ENCODE assay signal across 8 cellular contexts in genomic region chr1:174990382-174990999, GRCh38. TPM values are rescaled to one million over a fixed set of nuclear protein-coding genes. Genes with fewer than 3 reads are reported as not detected.
A peak's percentile ranks its signal among the peaks of the same experiment; 100 is the strongest.
DNase-seq lines count a peak whose midpoint lies in the region; ATAC-seq and TF ChIP-seq lines count a peak whose summit lies in the region.

No MANE protein-coding gene starts in this region.

- no peaks in the 10 kb centered on the region for H3K9me3 ChIP-seq in CD4-positive, alpha-beta memory T cell (ENCODE audit: control insufficient read depth in 1 of 2, low read length in 2 of 2)
- no peaks in the 10 kb centered on the region for H3K9me3 ChIP-seq in effector memory CD4-positive, alpha-beta T cell (ENCODE audit: control insufficient read depth, low read length)
- no peaks in the 10 kb centered on the region for H3K9me3 ChIP-seq in naive thymus-derived CD4-positive, alpha-beta T cell (ENCODE audit: control insufficient read depth in 2 of 3, low read length in 3 of 3)

- TF ChIP-seq CTCF in HFFc6 (IDR thresholded peaks at IDR 0.05) (no peak), type B pancreatic cell (conservative IDR thresholded peaks at IDR 0.05) (no peak)

- peaks cover 34 to 42% of the 10 kb centered on the region in 2 donors for H3K36me3 Mint-ChIP-seq in CD4-positive, alpha-beta memory T cell
- H3K36me3 Mint-ChIP-seq in HFFc6 (ENCODE audit: low read depth) (no peaks in the 10 kb centered on the region), type B pancreatic cell (peaks cover 3% of the 10 kb centered on the region)
- H3K36me3 Mint-ChIP-seq in naive thymus-derived CD4-positive, alpha-beta T cell = peaks cover 4 to 36% (median 16%) of the 10 kb centered on the region in 5 donors

- H3K9me3 Mint-ChIP-seq in CD4-positive, alpha-beta memory T cell = no peaks in the 10 kb centered on the region
- H3K9me3 Mint-ChIP-seq in HFFc6 (no peaks in the 10 kb centered on the region), type B pancreatic cell (no peaks in the 10 kb centered on the region)
- peaks cover 0 to 1% (median 0%) of the 10 kb centered on the region in 11 donors for H3K9me3 Mint-ChIP-seq in naive thymus-derived CD4-positive, alpha-beta T cell

- intact Hi-C loops in CD4-positive, alpha-beta memory T cell (cut with micrococcal nuclease) = loop anchor here (10.0 kb wide), 3 partner anchors 1166 to 1516 kb away; partner anchors contain the start of genes CENPL, DARS2, KLHL20 and PRDX6
- intact Hi-C loops in naive thymus-derived CD4-positive, alpha-beta T cell (cut with micrococcal nuclease) = loop anchor here in 1 of 2 donors (1.0 kb wide), 1 partner anchor 9 kb away; the partner anchor contains the start of gene CACYBP

- CTCF ChIA-PET in CD4-positive, alpha-beta memory T cell (lab: Charles Lee; ENCODE audit: partially characterized antibody) = interaction anchor here (1.7 to 1.9 kb wide), 2 partner anchors 8 to 14 kb away, joined by 4 to 8 read pairs; no protein-coding TSS in a partner anchor
- CTCF ChIA-PET in naive thymus-derived CD4-positive, alpha-beta T cell (lab: Charles Lee) = interaction anchor here (1.2 kb wide), 1 partner anchor 8 kb away, joined by 5 read pairs; no protein-coding TSS in a partner anchor

- peak overlapping the region; percentile 83 to 91 (median 90) for H3K4me3 Mint-ChIP-seq in CD4-positive, alpha-beta memory T cell
- peak overlapping the region; percentile 89 for H3K4me3 Mint-ChIP-seq in HFFc6
- peak overlapping the region; percentile 79 to 92 (median 88) for H3K4me3 Mint-ChIP-seq in naive thymus-derived CD4-positive, alpha-beta T cell
- no peak overlapping the region for H3K4me3 Mint-ChIP-seq in type B pancreatic cell

- DNase-seq in CD4-positive, alpha-beta memory T cell = peak in 3 of 5 donors; percentile 35 to 43 (median 39)
- peak; percentile 70 for DNase-seq in HFFc6
- DNase-seq in RPMI7951 (ENCODE audit: low read depth) = peak; percentile 84
- DNase-seq in effector memory CD4-positive, alpha-beta T cell = no peak
- peak in 5 of 9 donors; percentile 24 to 50 (median 40) for DNase-seq in naive thymus-derived CD4-positive, alpha-beta T cell
- DNase-seq in type B pancreatic cell (ENCODE audit: extremely low spot score, unreplicated experiment) = no peak
- no peak for DNase-seq in activated CD4-positive, alpha-beta T cell treated with anti-CD3 and anti-CD28 coated beads for 1 hour

- peaks cover 23 to 24% (median 24%) of the 10 kb centered on the region in 4 donors for H3K4me1 Mint-ChIP-seq in CD4-positive, alpha-beta memory T cell
- H3K4me1 Mint-ChIP-seq in HFFc6 (ENCODE audit: low read depth) (peaks cover 33% of the 10 kb centered on the region), type B pancreatic cell (ENCODE audit: unreplicated experiment) (no peaks in the 10 kb centered on the region)
- peaks cover 5 to 40% (median 33%) of the 10 kb centered on the region in 7 donors for H3K4me1 Mint-ChIP-seq in naive thymus-derived CD4-positive, alpha-beta T cell

- POLR2A ChIA-PET in CD4-positive, alpha-beta memory T cell (lab: Charles Lee; ENCODE audit: partially characterized antibody) = interaction anchor here (0.9 to 1.9 kb wide), 3 partner anchors 9 to 24 kb away, joined by 4 to 28 read pairs (median 6); partner anchors contain the start of gene CACYBP
- POLR2A ChIA-PET in naive thymus-derived CD4-positive, alpha-beta T cell (lab: Charles Lee) = interaction anchor here (1.2 to 2.7 kb wide), 4 partner anchors 9 to 191 kb away, joined by 5 to 31 read pairs (median 7); partner anchors contain the start of gene CACYBP

- no peaks in the 10 kb centered on the region for H3K27me3 Mint-ChIP-seq in CD4-positive, alpha-beta memory T cell
- H3K27me3 Mint-ChIP-seq in HFFc6 (ENCODE audit: insufficient read depth) (peaks cover 3% of the 10 kb centered on the region; the same call in 1 of the 2 replicates), type B pancreatic cell (no peaks in the 10 kb centered on the region)
- H3K27me3 Mint-ChIP-seq in naive thymus-derived CD4-positive, alpha-beta T cell = no peaks in the 10 kb centered on the region

- peak; percentile 65 for ATAC-seq in naive thymus-derived CD4-positive, alpha-beta T cell
- no peak for ATAC-seq in GM18873 (IDR thresholded peaks at IDR 0.05; ENCODE audit: low FRiP score, unreplicated experiment)

- H3K4me1 ChIP-seq in CD4-positive, alpha-beta memory T cell (ENCODE audit: insufficient read depth, low read length) = peaks cover 15% of the 10 kb centered on the region
- peaks cover 3% of the 10 kb centered on the region for H3K4me1 ChIP-seq in effector memory CD4-positive, alpha-beta T cell (ENCODE audit: control insufficient read depth, insufficient read depth, low read length, poor library complexity, severe bottlenecking)
- H3K4me1 ChIP-seq in naive thymus-derived CD4-positive, alpha-beta T cell (ENCODE audit: control insufficient read depth in 2 of 2, insufficient read depth in 2 of 2, low read length in 2 of 2) = peaks cover 8 to 10% of the 10 kb centered on the region in 2 donors

- H3K27me3 ChIP-seq in CD4-positive, alpha-beta memory T cell (ENCODE audit: insufficient read depth, low read length) = no peaks in the 10 kb centered on the region
- no peaks in the 10 kb centered on the region for H3K27me3 ChIP-seq in effector memory CD4-positive, alpha-beta T cell (replicated peaks; ENCODE audit: control insufficient read depth, insufficient read depth, low read length, poor library complexity, severe bottlenecking)
- H3K27me3 ChIP-seq in naive thymus-derived CD4-positive, alpha-beta T cell (ENCODE audit: control insufficient read depth in 2 of 2, insufficient read depth in 2 of 2, low read length in 2 of 2) = no peaks in the 10 kb centered on the region

- peak overlapping the region; percentile 10 to 49 for H3K4me3 ChIP-seq in CD4-positive, alpha-beta memory T cell (ENCODE audit: low read length in 2 of 2)
- H3K4me3 ChIP-seq in effector memory CD4-positive, alpha-beta T cell (ENCODE audit: insufficient read depth, low read depth, low read length, poor library complexity, severe bottlenecking) = peak overlapping the region; percentile 50
- H3K4me3 ChIP-seq in naive thymus-derived CD4-positive, alpha-beta T cell (ENCODE audit: low read length) = peak overlapping the region; percentile 63

- peak overlapping the region; percentile 94 to 98 (median 96) for H3K27ac Mint-ChIP-seq in CD4-positive, alpha-beta memory T cell
- peak overlapping the region; percentile 91 for H3K27ac Mint-ChIP-seq in HFFc6
- H3K27ac Mint-ChIP-seq in naive thymus-derived CD4-positive, alpha-beta T cell = peak overlapping the region; percentile 90 to 99 (median 96)
- no peak overlapping the region for H3K27ac Mint-ChIP-seq in type B pancreatic cell

- peak overlapping the region; percentile 77 for H3K27ac ChIP-seq in CD4-positive, alpha-beta memory T cell (ENCODE audit: low read depth, low read length)
- peak overlapping the region; percentile 75 for H3K27ac ChIP-seq in effector memory CD4-positive, alpha-beta T cell (ENCODE audit: insufficient read depth, low read length, poor library complexity, severe bottlenecking)
- H3K27ac ChIP-seq in naive thymus-derived CD4-positive, alpha-beta T cell (ENCODE audit: low read depth, low read length) = peak overlapping the region; percentile 77

- H3K36me3 ChIP-seq in CD4-positive, alpha-beta memory T cell (ENCODE audit: insufficient read depth, low read length) = no peaks in the 10 kb centered on the region
- no peaks in the 10 kb centered on the region for H3K36me3 ChIP-seq in effector memory CD4-positive, alpha-beta T cell (ENCODE audit: control insufficient read depth, insufficient read depth, low read length)
- H3K36me3 ChIP-seq in naive thymus-derived CD4-positive, alpha-beta T cell (ENCODE audit: control insufficient read depth in 2 of 3, insufficient read depth in 3 of 3, low read length in 3 of 3) = no peaks in the 10 kb centered on the region

RNA-seq across cellular contexts. Expression of gene CACYBP, which starts 9.3 kb away (rescaled TPM):
- total RNA-seq in CD4-positive, alpha-beta memory T cell = 100 to 1,000 TPM in 1 of 2 experiments, 10 to 100 TPM in 1; 98.3 to 105 TPM
- 100 to 1,000 TPM; 161 to 226 TPM for polyA plus RNA-seq in CD4-positive, alpha-beta memory T cell
- 100 to 1,000 TPM in 5 of 6 experiments, 10 to 100 TPM in 1; 89.9 to 164 (median 142) TPM for total RNA-seq in HFFc6 (2021; fragmentation: NEBNext Ultra II Directional; extraction: Animal tissue kit (Norgen Biotek cat#: 25700))
- 258 and 530 TPM in 2 replicates for total RNA-seq in RPMI7951 (2014; rRNA removed; shearing (Covaris generic))
- total RNA-seq in naive thymus-derived CD4-positive, alpha-beta T cell = 100 to 1,000 TPM in 2 of 5 experiments, 10 to 100 TPM in 3; 70.8 to 190 (median 96.2) TPM
- polyA plus RNA-seq in naive thymus-derived CD4-positive, alpha-beta T cell = 100 to 1,000 TPM; 164 to 192 TPM
- total RNA-seq in type B pancreatic cell (ENCODE audit: low replicate concordance) = 117 and 124 TPM in 2 replicates

RNA-seq across cellular contexts. Expression of gene MRPS14, which starts 32.7 kb away (rescaled TPM):
- total RNA-seq in CD4-positive, alpha-beta memory T cell = 10 to 100 TPM; 39.3 to 40.6 TPM
- polyA plus RNA-seq in CD4-positive, alpha-beta memory T cell = 10 to 100 TPM; 59.2 to 62.6 TPM
- total RNA-seq in HFFc6 (2021; fragmentation: NEBNext Ultra II Directional; extraction: Animal tissue kit (Norgen Biotek cat#: 25700)) = 10 to 100 TPM; 30.1 to 43.4 (median 36.6) TPM
- total RNA-seq in RPMI7951 (2014; rRNA removed; shearing (Covaris generic)) = 27.8 and 43.1 TPM in 2 replicates
- 10 to 100 TPM; 12.4 to 36.5 (median 31.5) TPM for total RNA-seq in naive thymus-derived CD4-positive, alpha-beta T cell
- polyA plus RNA-seq in naive thymus-derived CD4-positive, alpha-beta T cell = 10 to 100 TPM; 53.6 to 67.6 TPM
- total RNA-seq in type B pancreatic cell (ENCODE audit: low replicate concordance) = 32.0 and 35.7 TPM in 2 replicates

Comparison
In these comparisons a context has a peak if more than half of its experiments do, and no peak if none do; other contexts are left out.
1. DNase-seq: peak in CD4-positive, alpha-beta memory T cell (3 of 5), HFFc6 (single experiment), RPMI7951 (single experiment) and naive thymus-derived CD4-positive, alpha-beta T cell (5 of 9); none in effector memory CD4-positive, alpha-beta T cell (0 of 3), type B pancreatic cell (single experiment) and activated CD4-positive, alpha-beta T cell treated with anti-CD3 and anti-CD28 coated beads for 1 hour (single experiment).
2. Peak in every context shown above with its lines, with median percentiles within 50 percentile points of each other: H3K27ac ChIP-seq and H3K4me3 ChIP-seq.